ENCODE assay signal across 11 cellular contexts in genomic region chrX:46626566-46626965, GRCh38. TPM values are rescaled to one million over a fixed set of nuclear protein-coding genes. Genes with fewer than 3 reads are reported as not detected.
DNase-seq lines count a peak whose midpoint lies in the region; ATAC-seq and TF ChIP-seq lines count a peak whose summit lies in the region.
"Had no signal": no experiment of that assay in that cellular context is flagged by ENCODE, and none has a peak within 500 bp of the region (broad histone marks: within the 10 kb centered on the region; RNA-seq: fewer than 3 reads in every experiment).

No MANE protein-coding gene starts in this region.

- H3K9me3 ChIP-seq in spleen (no peaks in the 10 kb centered on the region), Karpas-422 (ENCODE audit: low read length) (no peaks in the 10 kb centered on the region), esophagus squamous epithelium (no peaks in the 10 kb centered on the region)

- no peak overlapping the region for H3K4me3 Mint-ChIP-seq in activated naive CD8-positive, alpha-beta T cell treated with anti-CD3 and anti-CD28 coated beads, Interleukin-2, amount 50 U/mL, for 24 hours
- H3K4me3 Mint-ChIP-seq in activated naive CD8-positive, alpha-beta T cell treated with anti-CD3 and anti-CD28 coated beads for 36 hours = no peak overlapping the region
- H3K4me3 Mint-ChIP-seq: brain had no signal

- TF ChIP-seq POLR2A in spleen (IDR thresholded peaks at IDR 0.05) (no peak), esophagus squamous epithelium (IDR thresholded peaks at IDR 0.05) (no peak)

- no peaks in the 10 kb centered on the region for H3K9me2 ChIP-seq in Karpas-422 (replicated peaks; ENCODE audit: insufficient read depth, low read length)

- no peaks in the 10 kb centered on the region for H3K9me3 Mint-ChIP-seq in activated naive CD8-positive, alpha-beta T cell treated with anti-CD3 and anti-CD28 coated beads, Interleukin-2, amount 50 U/mL, for 24 hours
- H3K9me3 Mint-ChIP-seq in activated naive CD8-positive, alpha-beta T cell treated with anti-CD3 and anti-CD28 coated beads for 36 hours = peaks cover 1% of the 10 kb centered on the region

- no peaks in the 10 kb centered on the region for H3K79me2 ChIP-seq in Karpas-422 (ENCODE audit: low read length)

- ATAC-seq in activated naive CD8-positive, alpha-beta T cell treated with anti-CD3 and anti-CD28 coated beads, Interleukin-2, amount 50 U/mL, for 24 hours = no peak
- ATAC-seq in HG03520 (IDR thresholded peaks at IDR 0.05; ENCODE audit: unreplicated experiment) = no peak

- peak overlapping the region; percentile 69 for H3K27ac Mint-ChIP-seq in activated naive CD8-positive, alpha-beta T cell treated with anti-CD3 and anti-CD28 coated beads, Interleukin-2, amount 50 U/mL, for 24 hours
- H3K27ac Mint-ChIP-seq in activated naive CD8-positive, alpha-beta T cell treated with anti-CD3 and anti-CD28 coated beads for 36 hours = no peak overlapping the region
- H3K27ac Mint-ChIP-seq: brain had no signal

- intact Hi-C loops in spleen (cut with DNase I; ENCODE audit: low total_unique reads) (no loop called here), esophagus squamous epithelium (cut with DNase I) (no loop called here)

- H3K4me2 ChIP-seq in Karpas-422 (ENCODE audit: low read depth, low read length, poor library complexity, severe bottlenecking) = no peak overlapping the region

- DNase-seq in activated naive CD8-positive, alpha-beta T cell treated with anti-CD3 and anti-CD28 coated beads, Interleukin-2, amount 50 U/mL, for 24 hours = no peak
- DNase-seq in activated naive CD8-positive, alpha-beta T cell treated with anti-CD3 and anti-CD28 coated beads for 36 hours = no peak
- DNase-seq in NOMO-1 (lab: John Stamatoyannopoulos, UW; ENCODE audit: unreplicated experiment in 2 of 2) (peak; percentile 70 to 86), spleen (no peak), Karpas-422 (no peak), esophagus squamous epithelium (lab: John Stamatoyannopoulos, UW) (no peak)
- peak; percentile 2 for DNase-seq in activated T-helper 9 cell treated with anti-CD3 and anti-CD28 coated beads, Interleukin-2, amount 50 U/mL, for 16 hours (ENCODE audit: low read depth)
- DNase-seq: mesenchymal stem cell, NCI-H748 treated with DMSO at 0.1 percent for 48 hours had no signal

- H3K4me3 ChIP-seq in spleen (peak overlapping the region in 1 of 8 donors; percentile 43), Karpas-422 (ENCODE audit: low read length) (no peak overlapping the region), esophagus squamous epithelium (no peak overlapping the region)

- TF ChIP-seq CTCF in spleen (IDR thresholded peaks at IDR 0.05 in 8 of 11, conservative IDR thresholded peaks at IDR 0.05 in 3 of 11) (no peak), esophagus squamous epithelium (IDR thresholded peaks at IDR 0.05) (no peak)

- H4K20me1 ChIP-seq in Karpas-422 (ENCODE audit: insufficient read depth, low read depth, low read length) = no peaks in the 10 kb centered on the region

- H2AFZ ChIP-seq in Karpas-422 (ENCODE audit: low read length) = no peak overlapping the region

- no peaks in the 10 kb centered on the region for H3K27me3 ChIP-seq in spleen (replicated peaks in 1 of 7)
- H3K27me3 ChIP-seq in Karpas-422 (ENCODE audit: low read length) = no peaks in the 10 kb centered on the region
- H3K27me3 ChIP-seq in esophagus squamous epithelium = no peaks in the 10 kb centered on the region

- H3K4me1 ChIP-seq in spleen (peaks cover 11 to 44% (median 28%) of the 10 kb centered on the region in 6 donors), Karpas-422 (ENCODE audit: low read length) (no peaks in the 10 kb centered on the region), esophagus squamous epithelium (peaks cover 0 to 12% (median 0%) of the 10 kb centered on the region in 3 donors)

- H3K9ac ChIP-seq in Karpas-422 (ENCODE audit: low read length) = no peak overlapping the region

- H3K27ac ChIP-seq in spleen (peak overlapping the region; percentile 39 to 90 (median 78)), Karpas-422 (ENCODE audit: low read length) (no peak overlapping the region), esophagus squamous epithelium (peak overlapping the region in 2 of 4 donors; percentile 59 to 71)

- peaks cover 0 to 6% (median 0%) of the 10 kb centered on the region in 6 donors for H3K36me3 ChIP-seq in spleen
- no peaks in the 10 kb centered on the region for H3K36me3 ChIP-seq in Karpas-422 (ENCODE audit: insufficient read depth, low read length)
- no peaks in the 10 kb centered on the region for H3K36me3 ChIP-seq in esophagus squamous epithelium

- peaks cover 36% of the 10 kb centered on the region for H3K4me1 Mint-ChIP-seq in activated naive CD8-positive, alpha-beta T cell treated with anti-CD3 and anti-CD28 coated beads, Interleukin-2, amount 50 U/mL, for 24 hours
- peaks cover 14% of the 10 kb centered on the region for H3K4me1 Mint-ChIP-seq in activated naive CD8-positive, alpha-beta T cell treated with anti-CD3 and anti-CD28 coated beads for 36 hours
- H3K4me1 Mint-ChIP-seq: brain had no signal

- 25 to 56% (median 38%) methylated on average over 6 to 7 of the region's 7 CpGs for WGBS in spleen, 5 donors
- WGBS in esophagus squamous epithelium, 2 donors = 63% methylated on average over 7 of the region's 7 CpGs; no CpG with 5 or more reads in 1 of the 2 donors

- H3K36me3 Mint-ChIP-seq in activated naive CD8-positive, alpha-beta T cell treated with anti-CD3 and anti-CD28 coated beads, Interleukin-2, amount 50 U/mL, for 24 hours (ENCODE audit: low read depth) = peaks cover 30% of the 10 kb centered on the region
- peaks cover 36% of the 10 kb centered on the region for H3K36me3 Mint-ChIP-seq in activated naive CD8-positive, alpha-beta T cell treated with anti-CD3 and anti-CD28 coated beads for 36 hours

- H3K27me3 Mint-ChIP-seq in activated naive CD8-positive, alpha-beta T cell treated with anti-CD3 and anti-CD28 coated beads, Interleukin-2, amount 50 U/mL, for 24 hours = no peaks in the 10 kb centered on the region
- peaks cover 8% of the 10 kb centered on the region for H3K27me3 Mint-ChIP-seq in activated naive CD8-positive, alpha-beta T cell treated with anti-CD3 and anti-CD28 coated beads for 36 hours

RNA-seq across cellular contexts. Expression of gene CHST7, which starts 53.0 kb away (rescaled TPM):
- 1 to 10 TPM; 1.5 to 1.7 TPM for total RNA-seq in activated naive CD8-positive, alpha-beta T cell treated with anti-CD3 and anti-CD28 coated beads for 36 hours
- total RNA-seq in spleen (10 to 100 TPM; 14.6 to 43.9 (median 29.2) TPM), esophagus squamous epithelium (10 to 100 TPM in 1 of 4 donors, 1 to 10 TPM in 3; 1.2 to 11.8 (median 3.9) TPM)
- 1 to 10 TPM; 2.0 to 5.2 (median 2.9) TPM for polyA plus RNA-seq in spleen
- total RNA-seq in Karpas-422 (2014; rRNA removed; shearing (Covaris generic); ENCODE audit: low replicate concordance) = 1.6 and 2.5 TPM in 2 replicates

Comparison
In these comparisons a context has a peak if more than half of its experiments do, and no peak if none do; other contexts are left out.
1. DNase-seq: peak in NOMO-1 (2 of 2) and activated T-helper 9 cell treated with anti-CD3 and anti-CD28 coated beads, Interleukin-2, amount 50 U/mL, for 16 hours (single experiment); none in activated naive CD8-positive, alpha-beta T cell treated with anti-CD3 and anti-CD28 coated beads, Interleukin-2, amount 50 U/mL, for 24 hours (single experiment), activated naive CD8-positive, alpha-beta T cell treated with anti-CD3 and anti-CD28 coated beads for 36 hours (single experiment), spleen (single experiment), Karpas-422 (single experiment) and esophagus squamous epithelium (single experiment).